9 cellular contexts compared by ENCODE assay signal in the genomic region with DNA sequence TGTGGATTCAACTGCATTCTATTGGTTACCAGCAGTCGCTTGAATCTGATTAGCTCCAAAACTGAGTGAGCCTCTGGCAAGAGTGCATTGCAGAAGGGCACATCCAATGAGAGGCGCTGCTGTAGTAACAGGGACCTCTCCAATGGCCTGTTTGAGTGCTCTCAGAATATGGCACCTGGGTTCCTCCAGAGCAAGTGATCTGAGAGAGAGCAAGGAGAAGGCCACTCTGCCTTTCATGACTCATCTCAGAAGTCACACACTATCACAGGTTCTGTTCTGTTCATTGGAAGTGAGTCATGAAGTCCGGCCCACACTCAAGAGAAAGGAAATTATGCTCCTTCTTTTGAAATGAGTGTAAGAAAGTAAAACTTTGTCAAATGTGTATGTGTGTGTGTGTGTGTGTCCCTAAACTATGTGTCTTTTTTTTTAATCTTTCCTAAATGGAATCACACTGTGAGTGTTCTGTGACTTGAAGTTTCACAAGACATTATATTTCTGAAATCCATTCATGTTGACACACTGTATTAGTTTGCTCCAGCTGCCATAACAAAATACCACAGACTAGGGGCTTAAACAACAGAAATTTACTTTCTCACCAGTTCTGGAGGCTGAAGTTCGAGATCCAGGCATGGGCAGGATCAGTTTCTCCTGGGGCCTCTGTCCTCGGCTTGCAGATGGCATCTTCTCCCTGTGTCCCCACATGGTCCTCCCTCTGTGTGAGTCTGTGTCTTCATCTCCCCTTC.
DNase-seq lines count a peak whose midpoint lies in the region; ATAC-seq and TF ChIP-seq lines count a peak whose summit lies in the region.
"Had no signal": no experiment of that assay in that cellular context is flagged by ENCODE, and none has a peak within 500 bp of the region (broad histone marks: within the 10 kb centered on the region; RNA-seq: fewer than 3 reads in every experiment).

No MANE protein-coding gene starts in this region.

- H3K27ac Mint-ChIP-seq in activated CD4-positive, alpha-beta T cell treated with anti-CD3 and anti-CD28 coated beads for 36 hours: peak overlapping the region; percentile 78
- H3K27ac Mint-ChIP-seq: B cell had no signal

- H3K4me1 ChIP-seq in left ventricle myocardium inferior: no peaks in the 10 kb centered on the region

- no peak overlapping the region for H3K4me3 ChIP-seq in left ventricle myocardium inferior

- no peak for TF ChIP-seq CTCF in left ventricle myocardium inferior (IDR thresholded peaks at IDR 0.05; ENCODE audit: borderline replicate concordance)

- ATAC-seq in activated CD4-positive, alpha-beta T cell treated with anti-CD3 and anti-CD28 coated beads for 36 hours: peak; percentile 99
- ATAC-seq in HG03521 (IDR thresholded peaks at IDR 0.05; ENCODE audit: unreplicated experiment) (peak; percentile 66), GM21381 (IDR thresholded peaks at IDR 0.05; ENCODE audit: unreplicated experiment) (no peak)

- no peaks in the 10 kb centered on the region for H3K27me3 ChIP-seq in left ventricle myocardium inferior (ENCODE audit: low read depth)

- CTCF ChIA-PET in activated CD4-positive, alpha-beta T cell treated with anti-CD3 and anti-CD28 coated beads for 36 hours (lab: Charles Lee): no interaction called here

- H3K27ac ChIP-seq in left ventricle myocardium inferior (replicated peaks): no peak overlapping the region

- POLR2A ChIA-PET in activated CD4-positive, alpha-beta T cell treated with anti-CD3 and anti-CD28 coated beads for 36 hours (lab: Charles Lee): interaction anchor here (1.2 kb wide), 1 partner anchor 139 kb away, joined by 3 read pairs; no protein-coding TSS in a partner anchor

- H3K36me3 ChIP-seq in left ventricle myocardium inferior: no peaks in the 10 kb centered on the region

- intact Hi-C loops in activated CD4-positive, alpha-beta T cell treated with anti-CD3 and anti-CD28 coated beads for 36 hours (cut with DNase I, micrococcal nuclease): loop anchor here (1.0 to 5.0 kb wide), 9 partner anchors 138 to 761 kb away; a partner anchor contains a TSS
- intact Hi-C loops in left ventricle myocardium inferior (cut with micrococcal nuclease): no loop called here

- peaks cover 33% of the 10 kb centered on the region for H3K27me3 Mint-ChIP-seq in activated CD4-positive, alpha-beta T cell treated with anti-CD3 and anti-CD28 coated beads for 36 hours

- H3K4me1 Mint-ChIP-seq in activated CD4-positive, alpha-beta T cell treated with anti-CD3 and anti-CD28 coated beads for 36 hours: peaks cover 27% of the 10 kb centered on the region
- H3K4me1 Mint-ChIP-seq: B cell had no signal

- H3K9me3 ChIP-seq in left ventricle myocardium inferior (replicated peaks): peaks cover 7% of the 10 kb centered on the region

- H3K36me3 Mint-ChIP-seq in activated CD4-positive, alpha-beta T cell treated with anti-CD3 and anti-CD28 coated beads for 36 hours (ENCODE audit: low read depth): no peaks in the 10 kb centered on the region

- no peak overlapping the region for H3K4me3 Mint-ChIP-seq in activated CD4-positive, alpha-beta T cell treated with anti-CD3 and anti-CD28 coated beads for 36 hours
- H3K4me3 Mint-ChIP-seq: B cell had no signal

- peak; percentile 69 for DNase-seq in activated CD4-positive, alpha-beta T cell treated with anti-CD3 and anti-CD28 coated beads for 36 hours
- DNase-seq in activated CD4-positive, alpha-beta T cell treated with anti-CD3 and anti-CD28 coated beads, Interleukin-2, amount 50 U/mL, for 1 hour: no peak
- peak; percentile 85 for DNase-seq in dermis blood vessel endothelial cell
- DNase-seq in stimulated activated CD8-positive, alpha-beta memory T cell treated with anti-CD3 and anti-CD28 coated beads, Interleukin-4, amount 100 ng/mL, for 48 hours: peak; percentile 51
- DNase-seq in superior temporal gyrus (ENCODE audit: extremely low spot score): no peak
- no peak for DNase-seq in left ventricle myocardium inferior

- H3K9me3 Mint-ChIP-seq in activated CD4-positive, alpha-beta T cell treated with anti-CD3 and anti-CD28 coated beads for 36 hours (ENCODE audit: low read depth): peaks cover 10% of the 10 kb centered on the region

Comparison
In these comparisons a context has a peak if more than half of its experiments do, and no peak if none do; other contexts are left out.
1. DNase-seq: peak in activated CD4-positive, alpha-beta T cell treated with anti-CD3 and anti-CD28 coated beads for 36 hours (single experiment), dermis blood vessel endothelial cell (single experiment) and stimulated activated CD8-positive, alpha-beta memory T cell treated with anti-CD3 and anti-CD28 coated beads, Interleukin-4, amount 100 ng/mL, for 48 hours (single experiment); none in activated CD4-positive, alpha-beta T cell treated with anti-CD3 and anti-CD28 coated beads, Interleukin-2, amount 50 U/mL, for 1 hour (single experiment), superior temporal gyrus (single experiment) and left ventricle myocardium inferior (single experiment).